8 cellular contexts compared by ENCODE assay signal in genomic region chr7:90402785-90403173, GRCh38. TPM values are rescaled to one million over a fixed set of nuclear protein-coding genes. Genes with fewer than 3 reads are reported as not detected.
DNase-seq lines count a peak whose midpoint lies in the region; ATAC-seq and TF ChIP-seq lines count a peak whose summit lies in the region.

No MANE protein-coding gene starts in this region.

- H3K4me1 ChIP-seq in SJSA1 (replicated peaks) (peaks cover 7% of the 10 kb centered on the region; the same call in 1 of the 2 replicates), gastrocnemius medialis (peaks cover 23 to 29% of the 10 kb centered on the region in 2 donors)

- H3K27ac ChIP-seq in SJSA1 (no peak overlapping the region), gastrocnemius medialis (peak overlapping the region; percentile 93 to 99 (median 97))

- in situ Hi-C loops in gastrocnemius medialis (cut with MboI; ENCODE audit: low sequenced_read_pairs in 4 of 4) = loop anchor here in 2 of 4 donors (10.0 kb wide), 2 partner anchors 58 to 158 kb away; partner anchors contain the start of genes GTPBP10 (in 2 of the 2) and CFAP69 (in 1 of the 2)

- intact Hi-C loops in gastrocnemius medialis (cut with DNase I; ENCODE audit: low total_unique reads) = loop anchor here (1.0 to 5.0 kb wide), 2 partner anchors 56 to 155 kb away; partner anchors contain the start of genes CFAP69 and GTPBP10

- no peak for TF ChIP-seq CTCF in GM12875 (IDR thresholded peaks at IDR 0.05; ENCODE audit: borderline replicate concordance, insufficient read depth, low read depth, low read length)
- TF ChIP-seq CTCF in fibroblast of mammary gland (conservative IDR thresholded peaks at IDR 0.05; ENCODE audit: control insufficient read depth, insufficient read depth, low read depth, low read length) = no peak
- no peak for TF ChIP-seq CTCF in gastrocnemius medialis (IDR thresholded peaks at IDR 0.05 in 4 of 5, conservative IDR thresholded peaks at IDR 0.05 in 1 of 5)

- no peaks in the 10 kb centered on the region for H3K27me3 ChIP-seq in SJSA1 (replicated peaks)
- no peaks in the 10 kb centered on the region for H3K27me3 ChIP-seq in gastrocnemius medialis

- no peaks in the 10 kb centered on the region for H3K9me3 ChIP-seq in SJSA1 (replicated peaks)
- H3K9me3 ChIP-seq in gastrocnemius medialis = no peaks in the 10 kb centered on the region

- ATAC-seq in gastrocnemius medialis (no peak), GM18505 (IDR thresholded peaks at IDR 0.05; ENCODE audit: unreplicated experiment) (no peak), HG02885 (IDR thresholded peaks at IDR 0.05; ENCODE audit: poor library complexity, unreplicated experiment) (no peak)

- H3K36me3 ChIP-seq in SJSA1 (peaks cover 23% of the 10 kb centered on the region), gastrocnemius medialis (peaks cover 0 to 12% of the 10 kb centered on the region in 2 donors)

- TF ChIP-seq POLR2A in gastrocnemius medialis (IDR thresholded peaks at IDR 0.05) (no peak), GM18505 (IDR thresholded peaks at IDR 0.05; ENCODE audit: borderline replicate concordance, extremely low read depth, insufficient read depth, insufficient read length) (no peak)

- DNase-seq in SJSA1 (ENCODE audit: low read depth in 1 of 2, low spot score in 2 of 2) (no peak), fibroblast of mammary gland (ENCODE audit: low read depth) (no peak), gastrocnemius medialis (no peak), NCI-H2081 treated with DMSO at 0.1 percent for 48 hours (lab: John Stamatoyannopoulos, UW) (no peak), NAMALWA (ENCODE audit: low spot score) (no peak)

- H3K4me3 ChIP-seq in GM12875 (ENCODE audit: low read depth, low read length) (peak overlapping the region; percentile 55), SJSA1 (peak overlapping the region; percentile 54), fibroblast of mammary gland (ENCODE audit: control insufficient read depth, low read depth, low read length) (peak overlapping the region; percentile 91), gastrocnemius medialis (peak overlapping the region; percentile 68 to 87 (median 78))

RNA-seq across cellular contexts. Expression of gene CLDN12, which starts 0.5 kb away (rescaled TPM):
- 13.8 and 36.5 TPM in 2 replicates for total RNA-seq in SJSA1 (2014; rRNA removed; shearing (Covaris generic))
- 10 to 100 TPM in 3 of 4 donors, 1 to 10 TPM in 1; 9.5 to 39.9 (median 32.6) TPM for total RNA-seq in gastrocnemius medialis

RNA-seq across cellular contexts. Expression of gene GTPBP10, which starts 56.3 kb away (rescaled TPM):
- 13.2 and 15.2 TPM in 2 replicates for total RNA-seq in SJSA1 (2014; rRNA removed; shearing (Covaris generic))
- 10 to 100 TPM; 12.8 to 20.1 (median 16.4) TPM for total RNA-seq in gastrocnemius medialis
